Comparison of ENCODE assay signal across 21 cellular contexts in genomic region chr10:66982792-66983481, GRCh38. TPM values are rescaled to one million over a fixed set of nuclear protein-coding genes. Genes with fewer than 3 reads are reported as not detected.
DNase-seq lines count a peak whose midpoint lies in the region; ATAC-seq and TF ChIP-seq lines count a peak whose summit lies in the region.
"Had no signal": no experiment of that assay in that cellular context is flagged by ENCODE, and none has a peak within 500 bp of the region (broad histone marks: within the 10 kb centered on the region; RNA-seq: fewer than 3 reads in every experiment).

No MANE protein-coding gene starts in this region.

- no peak overlapping the region for H3K4me3 Mint-ChIP-seq in endodermal cell
- H3K4me3 Mint-ChIP-seq: activated B cell treated with CpG ODN at 0.5 μM for 24 hours, natural killer cell had no signal

- H4K20me1 ChIP-seq in Karpas-422 (ENCODE audit: insufficient read depth, low read depth, low read length) (no peaks in the 10 kb centered on the region), PC-3 (ENCODE audit: low read length) (no peaks in the 10 kb centered on the region)

- peak; percentile 33; the same call in 1 of the 2 replicates for ATAC-seq in PC-3
- ATAC-seq in HG03139 (IDR thresholded peaks at IDR 0.05; ENCODE audit: unreplicated experiment): no peak
- no peak for ATAC-seq in left lobe of liver
- ATAC-seq: left cardiac atrium, natural killer cell had no signal

- H3K9me2 ChIP-seq in Karpas-422 (replicated peaks; ENCODE audit: insufficient read depth, low read length): no peaks in the 10 kb centered on the region
- H3K9me2 ChIP-seq in PC-3 (replicated peaks; ENCODE audit: low read length): 0 out of 2 replicates have a peak, but pooled peaks cover 3% of the 10 kb centered on the region
- H3K9me2 ChIP-seq: SK-N-SH had no signal

- no TSS peak for BruUV-seq in PC-3 (replicated peaks; lab: Mats Ljungman, UMichigan)

- DNase-seq in Karpas-422 (no peak), PC-3 (no peak), endodermal cell (peak; percentile 48), retina (peak; percentile 62), T-helper 1 cell (no peak), left lobe of liver (ENCODE audit: low spot score) (no peak)
- DNase-seq: activated B cell treated with CpG ODN at 0.5 μM for 24 hours; activated CD4-positive, alpha-beta T cell treated with anti-CD3 and anti-CD28 coated beads, Interleukin-2, amount 50 U/mL, for 4 hours; activated CD8-positive, alpha-beta memory T cell treated with anti-CD3 and anti-CD28 coated beads, Interleukin-2, amount 50 U/mL, for 4 hours; cortex of kidney; EL; H7; left cardiac atrium; MG63; natural killer cell; NCI-H1436 treated with DMSO at 0.1 percent for 48 hours; SK-N-SH; uterus had no signal

- H3K9me3 ChIP-seq in Karpas-422 (ENCODE audit: low read length): no peaks in the 10 kb centered on the region
- H3K9me3 ChIP-seq in PC-3 (ENCODE audit: low read length): no peaks in the 10 kb centered on the region
- no peaks in the 10 kb centered on the region for H3K9me3 ChIP-seq in endodermal cell (ENCODE audit: control insufficient read depth, low read length)
- H3K9me3 ChIP-seq: MG63, SK-N-SH, uterus had no signal

- H3K4me1 ChIP-seq in Karpas-422 (ENCODE audit: low read length) (no peaks in the 10 kb centered on the region), PC-3 (ENCODE audit: insufficient read depth, low read length) (no peaks in the 10 kb centered on the region), endodermal cell (ENCODE audit: control insufficient read depth, insufficient read depth, low read length) (no peaks in the 10 kb centered on the region)
- H3K4me1 ChIP-seq: uterus had no signal

- no peaks in the 10 kb centered on the region for H3K36me3 Mint-ChIP-seq in endodermal cell (ENCODE audit: low read depth)

- H3K9me3 Mint-ChIP-seq in endodermal cell: no peaks in the 10 kb centered on the region
- H3K9me3 Mint-ChIP-seq: activated B cell treated with CpG ODN at 0.5 μM for 24 hours had no signal

- WGBS in endodermal cell (ENCODE audit: insufficient coverage in 1 of 2, insufficient read length in 1 of 2), 2 experiments: 87% methylated on average over 6 of the region's 6 CpGs; no CpG with 5 or more reads in 1 of the 2 experiments

- H3K9ac ChIP-seq in Karpas-422 (ENCODE audit: low read length): no peak overlapping the region
- H3K9ac ChIP-seq in PC-3 (ENCODE audit: low read length): no peak overlapping the region
- H3K9ac ChIP-seq in endodermal cell (ENCODE audit: extremely low read depth, low read length, poor library complexity, severe bottlenecking): no peak overlapping the region
- H3K9ac ChIP-seq: SK-N-SH had no signal

- H3K36me3 ChIP-seq in Karpas-422 (ENCODE audit: insufficient read depth, low read length) (no peaks in the 10 kb centered on the region), PC-3 (ENCODE audit: low read depth, low read length) (no peaks in the 10 kb centered on the region), endodermal cell (ENCODE audit: control insufficient read depth, insufficient read depth, low read length) (no peaks in the 10 kb centered on the region)
- H3K36me3 ChIP-seq: MG63, uterus had no signal

- no peak for TF ChIP-seq CTCF in PC-3 (conservative IDR thresholded peaks at IDR 0.05; ENCODE audit: low read depth, low read length)
- no peak for TF ChIP-seq CTCF in endodermal cell (conservative IDR thresholded peaks at IDR 0.05)

- H2AFZ ChIP-seq in Karpas-422 (ENCODE audit: low read length) (no peak overlapping the region), PC-3 (ENCODE audit: low read length) (no peak overlapping the region)

- H3K27ac Mint-ChIP-seq in endodermal cell: no peak overlapping the region
- H3K27ac Mint-ChIP-seq: activated B cell treated with CpG ODN at 0.5 μM for 24 hours, natural killer cell had no signal

- H3K79me2 ChIP-seq in Karpas-422 (ENCODE audit: low read length) (no peaks in the 10 kb centered on the region), PC-3 (ENCODE audit: low read length) (no peaks in the 10 kb centered on the region)

- H3F3A ChIP-seq in PC-3 (ENCODE audit: low read length, unreplicated experiment): no peaks in the 10 kb centered on the region

- H3K27me3 ChIP-seq in Karpas-422 (ENCODE audit: low read length): no peaks in the 10 kb centered on the region
- peaks cover 66% of the 10 kb centered on the region for H3K27me3 ChIP-seq in PC-3 (ENCODE audit: low read length)
- H3K27me3 ChIP-seq in endodermal cell (ENCODE audit: control insufficient read depth, insufficient read depth, low read length, poor library complexity, severe bottlenecking): no peaks in the 10 kb centered on the region
- H3K27me3 ChIP-seq: MG63, uterus had no signal

- CTCF ChIA-PET in PC-3 (lab: Charles Lee): no interaction called here

- H3K27ac ChIP-seq in Karpas-422 (ENCODE audit: low read length) (no peak overlapping the region), PC-3 (ENCODE audit: low read length) (no peak overlapping the region), endodermal cell (ENCODE audit: low read depth, low read length) (no peak overlapping the region)
- H3K27ac ChIP-seq: uterus had no signal

- H3K4me1 Mint-ChIP-seq in endodermal cell: no peaks in the 10 kb centered on the region
- H3K4me1 Mint-ChIP-seq: natural killer cell had no signal

- POLR2A ChIA-PET in PC-3 (lab: Charles Lee; ENCODE audit: unreplicated experiment): no interaction called here

- no peak overlapping the region for H3K4me3 ChIP-seq in Karpas-422 (ENCODE audit: low read length)
- no peak overlapping the region for H3K4me3 ChIP-seq in PC-3 (ENCODE audit: low read length)
- no peak overlapping the region for H3K4me3 ChIP-seq in endodermal cell (ENCODE audit: low read length)
- H3K4me3 ChIP-seq: MG63, uterus had no signal

- intact Hi-C loops in PC-3 (cut with micrococcal nuclease): no loop called here

- no peaks in the 10 kb centered on the region for H3K27me3 Mint-ChIP-seq in endodermal cell (ENCODE audit: insufficient read depth)
- H3K27me3 Mint-ChIP-seq: activated B cell treated with CpG ODN at 0.5 μM for 24 hours had no signal

- peak overlapping the region; percentile 2 for H3K4me2 ChIP-seq in Karpas-422 (ENCODE audit: low read depth, low read length, poor library complexity, severe bottlenecking)
- no peak overlapping the region for H3K4me2 ChIP-seq in PC-3 (ENCODE audit: low read length)
- H3K4me2 ChIP-seq: SK-N-SH had no signal

RNA-seq across cellular contexts. Expression of gene LRRTM3, which starts 57.1 kb away (rescaled TPM):
- total RNA-seq in Karpas-422 (2014; rRNA removed; shearing (Covaris generic); ENCODE audit: low replicate concordance): not detected in 2 replicates
- 0.12 and 0.15 TPM in 2 replicates for total RNA-seq in PC-3 (2014; rRNA removed)
- not detected for total RNA-seq in endodermal cell
- 0.25 TPM for polyA plus RNA-seq in endodermal cell (2013, experiment 1 of 2)
- polyA plus RNA-seq in endodermal cell (2013, experiment 2 of 2): 0.33 TPM
- total RNA-seq in left lobe of liver: not detected
- total RNA-seq: activated B cell treated with CpG ODN at 0.5 μM for 24 hours, glomerular endothelial cell, left cardiac atrium, mesenteric fat pad, natural killer cell had no signal
- polyA plus RNA-seq: SK-N-SH had no signal

Comparison
In these comparisons a context has a peak if more than half of its experiments do, and no peak if none do; other contexts are left out.
1. DNase-seq: peak in endodermal cell (single experiment) and retina (single experiment); none in Karpas-422 (single experiment), PC-3 (single experiment), T-helper 1 cell (0 of 5) and left lobe of liver (single experiment).